In the genomic region with DNA sequence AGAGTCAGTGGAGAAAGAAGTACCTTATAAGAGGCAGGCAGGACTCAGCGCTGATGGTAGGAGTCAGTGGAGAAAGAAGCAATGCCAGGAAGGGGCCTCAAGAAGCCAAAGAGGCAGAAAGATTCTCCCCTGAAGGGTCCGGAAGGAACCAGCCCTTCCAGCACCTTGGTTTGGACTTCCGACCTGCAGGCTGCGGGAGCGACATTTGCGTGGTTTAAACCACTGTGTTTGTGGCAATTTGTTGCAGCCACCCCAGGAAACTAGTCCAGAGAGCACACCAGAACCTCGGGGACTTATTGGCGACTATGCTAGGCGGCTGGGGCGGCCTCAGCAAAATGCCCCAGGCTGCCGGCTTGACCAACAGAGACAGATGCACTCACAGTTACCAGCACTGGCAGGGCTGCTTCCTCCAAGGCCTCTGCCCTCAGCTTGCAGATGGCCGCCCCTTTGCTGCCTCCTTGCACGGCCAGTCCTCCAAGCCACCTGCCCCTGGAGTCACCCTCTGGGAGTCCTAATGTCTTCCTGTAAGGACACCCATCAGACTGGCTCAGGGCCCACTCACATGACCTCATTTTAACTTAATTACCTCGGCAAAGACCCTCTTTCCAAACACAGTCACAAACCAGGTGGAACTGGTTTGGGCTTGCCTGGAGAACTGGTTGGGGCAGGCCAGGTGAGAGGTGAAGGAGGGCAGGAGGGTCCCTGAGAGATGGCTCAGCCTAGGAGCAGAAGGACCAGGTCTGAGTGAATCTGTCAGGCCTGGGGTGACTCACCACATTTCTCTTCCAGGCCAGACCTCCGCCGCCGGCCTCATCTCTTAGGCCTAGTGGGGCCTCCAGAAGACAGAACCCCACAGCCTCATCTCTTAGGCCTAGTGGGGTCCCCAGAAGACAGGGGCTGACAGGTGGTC, we compare ENCODE assay signal across 1 cellular context.
TF ChIP-seq lines count a peak whose summit lies in the region.

No MANE protein-coding gene starts in this region.

TF ChIP-seq in HepG2, 621 proteins besides CTCF, POLR2A, EP300 and RAD21:
- 0 out of 2 replicates have a peak, but pooled peaks have one; percentile 8 for TF ChIP-seq ZFY (CRISPR knock-in tag; IDR thresholded peaks at IDR 0.05)
- 0 out of 2 replicates have a peak, but pooled peaks have one; percentile 13 for TF ChIP-seq FOSL2 (CRISPR knock-in tag; IDR thresholded peaks at IDR 0.05)
- TF ChIP-seq ZBTB38 (CRISPR knock-in tag; IDR thresholded peaks at IDR 0.05) = peak; percentile 47; the same call in 1 of the 2 replicates
- TF ChIP-seq MLX (CRISPR knock-in tag; IDR thresholded peaks at IDR 0.05) = no peak
